20 cellular contexts compared by ENCODE assay signal in the genomic region with DNA sequence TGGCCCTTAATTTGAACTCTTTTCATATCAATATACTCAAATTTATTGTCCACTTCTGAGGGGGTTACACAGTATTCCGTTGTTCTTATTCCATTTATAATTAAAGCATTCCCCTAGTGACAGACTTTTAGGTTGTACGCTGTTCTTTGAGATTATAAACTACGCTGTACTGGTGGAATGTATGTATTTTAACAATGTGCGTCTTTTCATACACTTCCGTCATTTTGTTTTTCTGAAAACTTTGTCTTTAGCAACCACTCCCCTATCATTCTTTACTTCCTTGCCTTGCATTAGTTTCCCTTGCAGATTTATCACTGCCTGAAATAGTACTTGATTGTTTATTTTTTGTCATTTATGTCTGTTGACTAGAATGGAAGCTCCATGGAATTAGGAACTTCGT.
DNase-seq lines count a peak whose midpoint lies in the region; ATAC-seq, FAIRE-seq and TF ChIP-seq lines count a peak whose summit lies in the region.
"Had no signal": no experiment of that assay in that cellular context is flagged by ENCODE, and none has a peak within 500 bp of the region (broad histone marks: within the 10 kb centered on the region; RNA-seq: fewer than 3 reads in every experiment).

No MANE protein-coding gene starts in this region.

- H3K27me3 Mint-ChIP-seq in astrocyte (ENCODE audit: low read depth, unreplicated experiment), result no peaks in the 10 kb centered on the region
- H3K27me3 Mint-ChIP-seq in type B pancreatic cell, result no peaks in the 10 kb centered on the region
- H3K27me3 Mint-ChIP-seq: CD4-positive, alpha-beta memory T cell had no signal

- H3K4me3 ChIP-seq in astrocyte (ENCODE audit: insufficient read depth, low read depth, low read length), result no peak overlapping the region
- no peak overlapping the region for H3K4me3 ChIP-seq in muscle layer of colon (ENCODE audit: low read depth in 1 of 2, low read length in 2 of 2)
- no peak overlapping the region for H3K4me3 ChIP-seq in tibial artery
- H3K4me3 ChIP-seq: A549 had no signal

- H3K9me3 Mint-ChIP-seq in astrocyte (ENCODE audit: unreplicated experiment) (peaks cover 2% of the 10 kb centered on the region), type B pancreatic cell (peaks cover 4% of the 10 kb centered on the region)

- H3K36me3 ChIP-seq in astrocyte (ENCODE audit: insufficient read depth, low read length), result no peaks in the 10 kb centered on the region
- H3K36me3 ChIP-seq in muscle layer of colon (ENCODE audit: insufficient read depth, low read length), result no peaks in the 10 kb centered on the region
- no peaks in the 10 kb centered on the region for H3K36me3 ChIP-seq in tibial artery

- no peaks in the 10 kb centered on the region for H4K20me1 ChIP-seq in astrocyte (ENCODE audit: insufficient read depth, low read length)

- ATAC-seq in HG03196 (IDR thresholded peaks at IDR 0.05; ENCODE audit: unreplicated experiment), result no peak
- ATAC-seq in GM18519 (IDR thresholded peaks at IDR 0.05; ENCODE audit: low FRiP score, unreplicated experiment), result no peak
- ATAC-seq: A549, HCT116 had no signal

- DNase-seq in astrocyte (ENCODE audit: low read depth) (no peak), tibial artery (no peak), type B pancreatic cell (ENCODE audit: extremely low spot score, unreplicated experiment) (no peak)
- DNase-seq: 8988T; C1 segment of cervical spinal cord; Calu3; CD4-positive, alpha-beta memory T cell; COR-L47; DMS53; DMS79 treated with DMSO at 0.1 percent for 48 hours; GF-D8; GOT3 had no signal

- H3K27ac ChIP-seq in astrocyte (ENCODE audit: low read depth, low read length), result no peak overlapping the region
- peak overlapping the region; percentile 36 for H3K27ac ChIP-seq in muscle layer of colon (ENCODE audit: low read depth, low read length)
- H3K27ac ChIP-seq in tibial artery, result peak overlapping the region; percentile 23 to 56
- H3K27ac ChIP-seq: A549 had no signal

- intact Hi-C loops in tibial artery (cut with DNase I; ENCODE audit: low total_unique reads), result loop anchor here (10.0 kb wide), 1 partner anchor 137 kb away; the partner anchor contains the start of gene THRB

- no peak overlapping the region for H3K27ac Mint-ChIP-seq in astrocyte (ENCODE audit: unreplicated experiment)
- H3K27ac Mint-ChIP-seq in type B pancreatic cell, result no peak overlapping the region
- H3K27ac Mint-ChIP-seq: CD4-positive, alpha-beta memory T cell had no signal

- H3K27me3 ChIP-seq in astrocyte (ENCODE audit: insufficient read depth, low read length), result no peaks in the 10 kb centered on the region
- no peaks in the 10 kb centered on the region for H3K27me3 ChIP-seq in muscle layer of colon (ENCODE audit: control insufficient read depth in 1 of 2, insufficient read depth in 2 of 2, low read length in 2 of 2)
- no peaks in the 10 kb centered on the region for H3K27me3 ChIP-seq in tibial artery

- H3K9ac ChIP-seq in astrocyte (ENCODE audit: low read length) (no peak overlapping the region), muscle layer of colon (ENCODE audit: low read length) (no peak overlapping the region)

- no peak for TF ChIP-seq CTCF in astrocyte (IDR thresholded peaks at IDR 0.05; ENCODE audit: insufficient read depth, low read depth, low read length)
- no peak for TF ChIP-seq CTCF in tibial artery (IDR thresholded peaks at IDR 0.05)
- TF ChIP-seq CTCF in type B pancreatic cell (conservative IDR thresholded peaks at IDR 0.05), result no peak

- H2AFZ ChIP-seq in astrocyte (ENCODE audit: low read depth, low read length), result no peak overlapping the region

- peak; percentile 17 for FAIRE-seq in astrocyte (lab: Jason Lieb, UNC)
- FAIRE-seq: A549, GM12891, GM18507, H54 had no signal

- no peak overlapping the region for H3K4me3 Mint-ChIP-seq in astrocyte (ENCODE audit: unreplicated experiment)
- H3K4me3 Mint-ChIP-seq in type B pancreatic cell, result no peak overlapping the region
- H3K4me3 Mint-ChIP-seq: CD4-positive, alpha-beta memory T cell had no signal

- no peak overlapping the region for H3K4me2 ChIP-seq in astrocyte (ENCODE audit: low read length)
- H3K4me2 ChIP-seq: A549 had no signal

- H3K4me1 ChIP-seq in astrocyte (ENCODE audit: insufficient read depth, low read length) (no peaks in the 10 kb centered on the region), muscle layer of colon (ENCODE audit: insufficient read depth, low read length) (peaks cover 9% of the 10 kb centered on the region), tibial artery (peaks cover 5 to 93% (median 45%) of the 10 kb centered on the region in 4 donors)

- H3K9me3 ChIP-seq in astrocyte (ENCODE audit: insufficient read depth, low read depth, low read length) (no peaks in the 10 kb centered on the region), muscle layer of colon (ENCODE audit: low read length) (no peaks in the 10 kb centered on the region), tibial artery (no peaks in the 10 kb centered on the region)
- H3K9me3 ChIP-seq: A549 had no signal

- H3K79me2 ChIP-seq in astrocyte (ENCODE audit: insufficient read depth, low read length), result no peaks in the 10 kb centered on the region

- H3K4me1 Mint-ChIP-seq in astrocyte (ENCODE audit: low read depth, unreplicated experiment) (peaks cover 15% of the 10 kb centered on the region), type B pancreatic cell (ENCODE audit: unreplicated experiment) (peaks cover 9% of the 10 kb centered on the region)
- H3K4me1 Mint-ChIP-seq: CD4-positive, alpha-beta memory T cell had no signal

- H3K36me3 Mint-ChIP-seq in astrocyte (ENCODE audit: low read depth, unreplicated experiment) (no peaks in the 10 kb centered on the region), type B pancreatic cell (no peaks in the 10 kb centered on the region)
- H3K36me3 Mint-ChIP-seq: CD4-positive, alpha-beta memory T cell had no signal
